9 cellular contexts compared by ENCODE assay signal in the genomic region with DNA sequence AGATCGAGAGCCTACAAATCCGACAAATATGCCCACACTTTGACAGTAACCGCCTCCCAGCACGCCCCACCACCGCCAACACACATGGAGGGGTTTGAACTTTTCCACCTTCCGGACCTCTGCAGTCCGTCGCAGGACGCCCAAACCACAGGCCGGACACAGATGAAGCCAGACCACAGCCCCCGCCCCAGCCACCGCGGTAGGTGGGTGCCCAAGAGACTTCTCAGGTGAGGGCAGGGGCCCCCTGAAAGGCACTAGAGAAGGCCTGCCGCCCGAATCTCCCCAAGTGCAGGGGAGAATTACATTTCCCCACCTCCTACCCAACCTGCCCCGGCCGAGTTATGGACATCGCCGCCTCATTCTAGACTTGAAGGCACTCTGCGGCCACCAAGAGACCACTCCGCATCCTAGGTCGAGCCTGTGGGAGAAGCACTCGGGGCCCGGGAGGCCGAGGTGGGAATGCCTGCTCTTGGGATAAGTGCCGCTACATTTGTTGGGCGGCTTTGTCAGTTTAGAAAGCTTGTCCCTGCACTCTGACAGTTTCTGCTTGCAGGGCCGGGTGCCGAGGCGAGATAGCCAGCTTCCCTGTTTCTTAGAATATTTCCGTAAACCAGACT. TPM values are rescaled to one million over a fixed set of nuclear protein-coding genes. Genes with fewer than 3 reads are reported as not detected.
DNase-seq lines count a peak whose midpoint lies in the region; ATAC-seq and TF ChIP-seq lines count a peak whose summit lies in the region.
"Had no signal": no experiment of that assay in that cellular context is flagged by ENCODE, and none has a peak within 500 bp of the region (broad histone marks: within the 10 kb centered on the region; RNA-seq: fewer than 3 reads in every experiment).

No MANE protein-coding gene starts in this region.

- H3K27ac Mint-ChIP-seq in stimulated activated naive CD8-positive, alpha-beta T cell treated with anti-CD3 and anti-CD28 coated beads, Interleukin-15, Interleukin-2, amounts not matched to agents 100 ng/mL and 50 ng/mL, for 24 hours, result no peak overlapping the region
- H3K27ac Mint-ChIP-seq in chondrocyte (ENCODE audit: unreplicated experiment), result no peak overlapping the region

- H3K27me3 Mint-ChIP-seq in stimulated activated naive CD8-positive, alpha-beta T cell treated with anti-CD3 and anti-CD28 coated beads, Interleukin-15, Interleukin-2, amounts not matched to agents 100 ng/mL and 50 ng/mL, for 24 hours, result peaks cover 95% of the 10 kb centered on the region
- peaks cover 82% of the 10 kb centered on the region for H3K27me3 Mint-ChIP-seq in chondrocyte (ENCODE audit: low read depth)

- TF ChIP-seq CTCF in chondrocyte (IDR thresholded peaks at IDR 0.05), result no peak

- H3K27ac ChIP-seq in muscle layer of colon (ENCODE audit: low read depth, low read length), result peak overlapping the region; percentile 84

- no peak for DNase-seq in stimulated activated naive CD8-positive, alpha-beta T cell treated with anti-CD3 and anti-CD28 coated beads, Interleukin-15, Interleukin-2, amounts not matched to agents 100 U/mL and 50 U/mL, for 24 hours
- DNase-seq in chondrocyte (ENCODE audit: low spot score) (no peak), SW 1271 (lab: John Stamatoyannopoulos, UW) (no peak), NCI-H1105 (lab: John Stamatoyannopoulos, UW) (no peak), HT-29 (ENCODE audit: low spot score) (no peak)

- peaks cover 39% of the 10 kb centered on the region for H3K4me1 Mint-ChIP-seq in stimulated activated naive CD8-positive, alpha-beta T cell treated with anti-CD3 and anti-CD28 coated beads, Interleukin-15, Interleukin-2, amounts not matched to agents 100 ng/mL and 50 ng/mL, for 24 hours (ENCODE audit: low read depth)
- H3K4me1 Mint-ChIP-seq in chondrocyte (ENCODE audit: low read depth), result peaks cover 13% of the 10 kb centered on the region

- H3K4me1 ChIP-seq in muscle layer of colon (ENCODE audit: insufficient read depth, low read length), result peaks cover 32% of the 10 kb centered on the region
- H3K4me1 ChIP-seq: uterus had no signal

- H3K9me3 ChIP-seq in muscle layer of colon (ENCODE audit: low read length), result no peaks in the 10 kb centered on the region
- H3K9me3 ChIP-seq: uterus had no signal

- no peaks in the 10 kb centered on the region for H3K27me3 ChIP-seq in muscle layer of colon (ENCODE audit: control insufficient read depth in 1 of 2, insufficient read depth in 2 of 2, low read length in 2 of 2)
- H3K27me3 ChIP-seq: uterus had no signal

- peak overlapping the region; percentile 47 to 65 for H3K4me3 ChIP-seq in muscle layer of colon (ENCODE audit: low read depth in 1 of 2, low read length in 2 of 2)

- peak overlapping the region; percentile 72 for H3K4me3 Mint-ChIP-seq in stimulated activated naive CD8-positive, alpha-beta T cell treated with anti-CD3 and anti-CD28 coated beads, Interleukin-15, Interleukin-2, amounts not matched to agents 100 ng/mL and 50 ng/mL, for 24 hours
- peak overlapping the region; percentile 71 for H3K4me3 Mint-ChIP-seq in chondrocyte (ENCODE audit: unreplicated experiment)

- H3K36me3 ChIP-seq in muscle layer of colon (ENCODE audit: insufficient read depth, low read length), result peaks cover 4% of the 10 kb centered on the region
- H3K36me3 ChIP-seq: uterus had no signal

- ATAC-seq in stimulated activated naive CD8-positive, alpha-beta T cell treated with anti-CD3 and anti-CD28 coated beads, Interleukin-15, Interleukin-2, amounts not matched to agents 100 U/mL and 50 U/mL, for 24 hours, result no peak
- no peak for ATAC-seq in GM18870 (IDR thresholded peaks at IDR 0.05; ENCODE audit: unreplicated experiment)

- H3K9me3 Mint-ChIP-seq in stimulated activated naive CD8-positive, alpha-beta T cell treated with anti-CD3 and anti-CD28 coated beads, Interleukin-15, Interleukin-2, amounts not matched to agents 100 ng/mL and 50 ng/mL, for 24 hours, result no peaks in the 10 kb centered on the region
- peaks cover 2% of the 10 kb centered on the region for H3K9me3 Mint-ChIP-seq in chondrocyte (ENCODE audit: low read depth)

- peak overlapping the region; percentile 75 for H3K9ac ChIP-seq in muscle layer of colon (ENCODE audit: low read length)

- no peaks in the 10 kb centered on the region for H3K36me3 Mint-ChIP-seq in stimulated activated naive CD8-positive, alpha-beta T cell treated with anti-CD3 and anti-CD28 coated beads, Interleukin-15, Interleukin-2, amounts not matched to agents 100 ng/mL and 50 ng/mL, for 24 hours (ENCODE audit: low read depth)
- H3K36me3 Mint-ChIP-seq in chondrocyte (ENCODE audit: low read depth), result peaks cover 14% of the 10 kb centered on the region

RNA-seq across cellular contexts. Expression of a gene that starts 21.5 kb away (rescaled TPM):
- total RNA-seq in chondrocyte, result not detected in 3 replicates
- not detected in 2 replicates for total RNA-seq in HT-29 (2014; rRNA removed; shearing (Covaris generic))
